8 cellular contexts compared by ENCODE assay signal in the genomic region with DNA sequence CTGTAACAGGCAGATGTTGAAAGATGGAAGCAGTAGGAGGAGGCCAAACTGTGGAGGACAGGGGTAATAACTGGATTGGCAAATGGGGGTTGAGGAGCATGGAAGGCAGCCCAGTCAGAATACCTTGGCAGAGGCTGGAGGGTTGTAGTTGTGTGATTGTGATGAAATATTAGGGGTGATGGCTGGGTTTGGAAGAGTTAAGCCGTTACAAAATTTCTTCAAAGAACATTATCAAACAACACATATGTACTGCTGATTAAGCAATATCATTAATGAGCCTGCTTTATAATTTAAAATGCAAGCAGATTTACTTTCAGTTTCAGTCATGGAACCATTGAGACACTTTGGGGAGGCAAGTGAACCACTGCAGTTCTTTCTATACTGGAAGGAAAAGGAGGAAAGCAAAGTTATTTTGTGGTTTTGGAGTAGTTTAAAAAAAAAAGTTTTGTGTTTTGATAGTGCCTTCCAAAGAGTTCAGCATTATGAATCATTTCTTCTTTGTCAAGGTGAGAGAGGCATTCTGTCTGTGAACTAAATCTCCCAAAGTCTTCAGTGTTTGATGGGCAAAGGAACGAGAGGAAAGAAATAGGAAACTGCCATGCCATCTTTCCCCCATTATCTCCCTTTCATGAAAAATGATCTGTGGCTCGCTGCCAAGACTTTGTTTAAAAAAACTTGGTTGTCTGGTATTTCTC. TPM values are rescaled to one million over a fixed set of nuclear protein-coding genes. Genes with fewer than 3 reads are reported as not detected.
DNase-seq lines count a peak whose midpoint lies in the region; ATAC-seq, FAIRE-seq and TF ChIP-seq lines count a peak whose summit lies in the region.

No MANE protein-coding gene starts in this region.

- POLR2A ChIA-PET in K562 (lab: Yijun Ruan, JAX) (interaction anchor here (0.9 kb wide), 1 partner anchor 19 kb away, joined by 3 read pairs; no protein-coding TSS in a partner anchor), HEK293T (lab: Yijun Ruan, JAX) (no interaction called here)

- H3K79me2 ChIP-seq in K562 (ENCODE audit: control insufficient read depth, insufficient read depth, low read length) = peaks cover 27% of the 10 kb centered on the region; the same call in 2 of the 3 replicates

- no peak for TF ChIP-seq EP300 in K562 (IDR thresholded peaks at IDR 0.05; ENCODE audit: low read length)

- CTCF ChIA-PET in K562 (lab: Yijun Ruan, JAX; ENCODE audit: low intra/inter-chr PET ratio) (no interaction called here), HEK293T (lab: Yijun Ruan, JAX) (interaction anchor here (0.6 kb wide), 1 partner anchor 94 kb away, joined by 3 read pairs; no protein-coding TSS in a partner anchor)

- 0 out of 2 replicates have a peak, but pooled peaks cover 3% of the 10 kb centered on the region for H3K36me3 ChIP-seq in BE2C
- no peaks in the 10 kb centered on the region for H3K36me3 ChIP-seq in K562 (ENCODE audit: control insufficient read depth, insufficient read depth, low read length)
- H3K36me3 ChIP-seq in right lobe of liver = no peaks in the 10 kb centered on the region

- in situ Hi-C loops in K562 (cut with MboI) = no loop called here

- DNase-seq in BE2C = peak; percentile 68
- DNase-seq in NB4 (ENCODE audit: low read depth) = peak; percentile 78
- DNase-seq in K562 (ENCODE audit: extremely low read depth in 1 of 4, low spot score in 3 of 4) = peak in 2 of 4 experiments; percentile 15 to 44
- DNase-seq in right lobe of liver = peak; percentile 34 to 80 (median 69)
- no peak for DNase-seq in NCI-H1092 treated with DMSO at 0.1 percent for 48 hours (lab: John Stamatoyannopoulos, UW)
- DNase-seq in HEK293T (ENCODE audit: extremely low spot score) = no peak
- DNase-seq in C1 segment of cervical spinal cord (lab: John Stamatoyannopoulos, UW) = no peak

- H3K27ac ChIP-seq in K562 (ENCODE audit: extremely low read depth, low read depth, low read length) (no peak overlapping the region), right lobe of liver (peak overlapping the region in 2 of 3 donors; percentile 5 to 24)

- no TSS peak for BruUV-seq in K562 (replicated peaks; lab: Mats Ljungman, UMichigan)

- no peak for TF ChIP-seq RAD21 in K562 (CRISPR knock-in tag; conservative IDR thresholded peaks at IDR 0.05 in 1 of 2, IDR thresholded peaks at IDR 0.05 in 1 of 2)

- no peak overlapping the region for H3K4me3 ChIP-seq in BE2C (ENCODE audit: low read depth, low read length)
- no peak overlapping the region for H3K4me3 ChIP-seq in NB4 (ENCODE audit: low read depth, low read length)
- H3K4me3 ChIP-seq in K562 = no peak overlapping the region
- H3K4me3 ChIP-seq in right lobe of liver = peak overlapping the region in 1 of 3 donors; percentile 16

- H3K27me3 ChIP-seq in BE2C = no peaks in the 10 kb centered on the region
- H3K27me3 ChIP-seq in K562 (ENCODE audit: control insufficient read depth in 2 of 2, insufficient read depth in 2 of 2, low read length in 2 of 2) = no peaks in the 10 kb centered on the region
- no peaks in the 10 kb centered on the region for H3K27me3 ChIP-seq in right lobe of liver

- intact Hi-C loops in K562 (cut with micrococcal nuclease) (no loop called here), right lobe of liver (cut with DNase I) (no loop called here)

- 18% methylated on average over 3 of the region's 3 CpGs for WGBS in K562 (ENCODE audit: insufficient coverage, low coverage, missing lambda C conversion rate)
- 6% methylated on average over 3 of the region's 3 CpGs for WGBS in right lobe of liver (ENCODE audit: insufficient coverage, low coverage, low lambda C conversion rate, missing lambda C conversion rate)

- H3K4me1 ChIP-seq in BE2C (peaks cover 36% of the 10 kb centered on the region), K562 (replicated peaks in 1 of 2; ENCODE audit: control insufficient read depth in 2 of 2, insufficient read depth in 2 of 2, low read length in 2 of 2) (peaks cover 10 to 44% of the 10 kb centered on the region in 2 experiments), right lobe of liver (peaks cover 0 to 84% (median 28%) of the 10 kb centered on the region in 4 donors)

- TF ChIP-seq POLR2A in NB4 (IDR thresholded peaks at IDR 0.05; ENCODE audit: extremely low read depth, insufficient read length) (no peak), K562 (conservative IDR thresholded peaks at IDR 0.05) (no peak), right lobe of liver (IDR thresholded peaks at IDR 0.05) (no peak)

- peaks cover 34% of the 10 kb centered on the region for H4K20me1 ChIP-seq in K562 (replicated peaks; ENCODE audit: control insufficient read depth, insufficient read depth, low read length)

- ATAC-seq in K562 (no peak), right lobe of liver (peak; percentile 68 to 93 (median 82)), GM19452 (IDR thresholded peaks at IDR 0.05; ENCODE audit: unreplicated experiment) (no peak)

- no peaks in the 10 kb centered on the region for H3K9me3 ChIP-seq in BE2C
- H3K9me3 ChIP-seq in K562 (replicated peaks; ENCODE audit: control insufficient read depth, insufficient read depth, low read depth, low read length) = no peaks in the 10 kb centered on the region
- no peaks in the 10 kb centered on the region for H3K9me3 ChIP-seq in right lobe of liver

- H2AFZ ChIP-seq in K562 (ENCODE audit: low read depth, low read length) = no peak overlapping the region

- no peak for TF ChIP-seq CTCF in BE2C (IDR thresholded peaks at IDR 0.05; ENCODE audit: low read depth, low read length)
- no peak for TF ChIP-seq CTCF in NB4 (IDR thresholded peaks at IDR 0.05; ENCODE audit: low read depth, low read length)
- no peak for TF ChIP-seq CTCF in K562 (IDR thresholded peaks at IDR 0.05 in 2 of 3, conservative IDR thresholded peaks at IDR 0.05 in 1 of 3; ENCODE audit: insufficient read depth in 2 of 3, low read depth in 1 of 3, low read length in 3 of 3)
- no peak for TF ChIP-seq CTCF in right lobe of liver (IDR thresholded peaks at IDR 0.05)

- peaks cover 4% of the 10 kb centered on the region for H3K9me1 ChIP-seq in K562 (ENCODE audit: control insufficient read depth, insufficient read depth, low read length)

- FAIRE-seq in K562 (lab: Jason Lieb, UNC) = no peak

- H3K9ac ChIP-seq in K562 (ENCODE audit: insufficient read depth in 1 of 2, low read depth in 2 of 2, low read length in 2 of 2) = no peak overlapping the region

- H3K4me2 ChIP-seq in K562 (ENCODE audit: insufficient read depth, low read length) = no peak overlapping the region; the same call in 1 of the 2 replicates

TF ChIP-seq in K562, 482 proteins besides CTCF, POLR2A, EP300 and RAD21 (continues in another document):
- TF ChIP-seq YY1 (IDR thresholded peaks at IDR 0.05; ENCODE audit: borderline replicate concordance in 1 of 3, control insufficient read depth in 1 of 3, extremely low read depth in 1 of 3, insufficient read depth in 3 of 3, insufficient read length in 1 of 3, insufficient replicate concordance in 2 of 3, low read depth in 1 of 3, low read length in 2 of 3) (no peak), ARID1B (IDR thresholded peaks at IDR 0.05) (0 out of 2 replicates have a peak, but pooled peaks have one; percentile 9), ZNF316 (IDR thresholded peaks at IDR 0.05) (peak; percentile 92), MAFG (tag; conservative IDR thresholded peaks at IDR 0.05) (peak; percentile 89)

TF ChIP-seq in HEK293T, 16 proteins besides CTCF, POLR2A, EP300 and RAD21:
- TF ChIP-seq ARNT (IDR thresholded peaks at IDR 0.05) (no peak), BHLHE40 (IDR thresholded peaks at IDR 0.05; ENCODE audit: borderline replicate concordance) (no peak), TARDBP (IDR thresholded peaks at IDR 0.05) (no peak), L3MBTL2 (conservative IDR thresholded peaks at IDR 0.05) (no peak), SUZ12 (IDR thresholded peaks at IDR 0.05) (no peak), SP1 (IDR thresholded peaks at IDR 0.05) (no peak), FOXM1 (IDR thresholded peaks at IDR 0.05; ENCODE audit: borderline replicate concordance) (no peak), CTBP1 (IDR thresholded peaks at IDR 0.05; ENCODE audit: borderline replicate concordance) (no peak), ELF4 (IDR thresholded peaks at IDR 0.05) (no peak), LEF1 (IDR thresholded peaks at IDR 0.05; ENCODE audit: borderline replicate concordance) (no peak)
- TF ChIP-seq, protein P1, sequence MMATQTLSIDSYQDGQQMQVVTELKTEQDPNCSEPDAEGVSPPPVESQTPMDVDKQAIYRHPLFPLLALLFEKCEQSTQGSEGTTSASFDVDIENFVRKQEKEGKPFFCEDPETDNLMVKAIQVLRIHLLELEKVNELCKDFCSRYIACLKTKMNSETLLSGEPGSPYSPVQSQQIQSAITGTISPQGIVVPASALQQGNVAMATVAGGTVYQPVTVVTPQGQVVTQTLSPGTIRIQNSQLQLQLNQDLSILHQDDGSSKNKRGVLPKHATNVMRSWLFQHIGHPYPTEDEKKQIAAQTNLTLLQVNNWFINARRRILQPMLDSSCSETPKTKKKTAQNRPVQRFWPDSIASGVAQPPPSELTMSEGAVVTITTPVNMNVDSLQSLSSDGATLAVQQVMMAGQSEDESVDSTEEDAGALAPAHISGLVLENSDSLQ (IDR thresholded peaks at IDR 0.05) = no peak

RNA-seq across cellular contexts. Expression of a gene that starts 20.7 kb away (rescaled TPM):
- 25.3 TPM for polyA plus RNA-seq in BE2C (2012; ENCODE audit: insufficient read depth, insufficient read length, low read depth)
- total RNA-seq in K562 (2011; cell fraction: chromatin; rRNA removed; ENCODE audit: low replicate concordance) = 9.3 and 13.8 TPM in 2 replicates
- 7.5 and 7.6 TPM in 2 replicates for total RNA-seq in K562 (2011; cell fraction: nucleolus; rRNA removed)
- 7.3 and 7.9 TPM in 2 replicates for total RNA-seq in K562 (2011; cell fraction: nucleoplasm; rRNA removed)
- 6.0 and 7.3 TPM in 2 replicates for total RNA-seq in K562 (2014; rRNA removed)
- total RNA-seq in K562 (2014; rRNA removed; fragmentation: Illumina TruSeq; extraction: Trizol) = 6.8 and 8.9 TPM in 2 replicates
- 5.2 and 5.3 TPM in 2 replicates for total RNA-seq in K562 (2015; rRNA removed; fragmentation: Illumina TruSeq; extraction: Trizol)
- 10.6 and 14.6 TPM in 2 replicates for total RNA-seq in K562 (2021)
- 5.8 and 8.4 TPM in 2 replicates for polyA plus RNA-seq in K562 (2011; rRNA removed)
- 8.5 and 8.7 TPM in 2 replicates for polyA plus RNA-seq in K562 (2011; cell fraction: cytosol; rRNA removed)
- polyA plus RNA-seq in K562 (2011; cell fraction: nucleus; rRNA removed) = 5.1 and 6.3 TPM in 2 replicates
- 7.3 and 9.4 TPM in 2 replicates for polyA plus RNA-seq in K562 (2012)
- 9.4 and 11.0 TPM in 2 replicates for polyA plus RNA-seq in K562 (2014; fragmentation: Illumina TruSeq; extraction: Trizol)
- polyA plus RNA-seq in K562 (2014; fragmentation: Nextera tagmentation; extraction: Ambion mirVana) = 1 to 10 TPM; 3.0 to 4.7 TPM
- polyA plus RNA-seq in K562 (2014; rRNA removed) = 5.2 and 6.4 TPM in 2 replicates
- polyA minus RNA-seq in K562 (2011; rRNA and poly(A)+ RNA removed) = 23.3 and 23.7 TPM in 2 replicates
- polyA minus RNA-seq in K562 (2011; cell fraction: cytosol; rRNA and poly(A)+ RNA removed) = 12.4 and 15.8 TPM in 2 replicates
- 8.8 and 12.3 TPM in 2 replicates for polyA minus RNA-seq in K562 (2011; cell fraction: nucleus; rRNA and poly(A)+ RNA removed)
- 10 to 100 TPM; 18.1 to 45.2 (median 23.8) TPM for total RNA-seq in right lobe of liver

Comparison
In these comparisons a context has a peak if more than half of its experiments do, and no peak if none do; other contexts are left out.
1. DNase-seq: peak in BE2C (single experiment), NB4 (single experiment) and right lobe of liver (3 of 3); none in NCI-H1092 treated with DMSO at 0.1 percent for 48 hours (single experiment), HEK293T (single experiment) and C1 segment of cervical spinal cord (0 of 14).
2. ATAC-seq: peak in right lobe of liver (4 of 4); none in K562 (single experiment) and GM19452 (single experiment).